1 cellular context compared by ENCODE assay signal in the genomic region with DNA sequence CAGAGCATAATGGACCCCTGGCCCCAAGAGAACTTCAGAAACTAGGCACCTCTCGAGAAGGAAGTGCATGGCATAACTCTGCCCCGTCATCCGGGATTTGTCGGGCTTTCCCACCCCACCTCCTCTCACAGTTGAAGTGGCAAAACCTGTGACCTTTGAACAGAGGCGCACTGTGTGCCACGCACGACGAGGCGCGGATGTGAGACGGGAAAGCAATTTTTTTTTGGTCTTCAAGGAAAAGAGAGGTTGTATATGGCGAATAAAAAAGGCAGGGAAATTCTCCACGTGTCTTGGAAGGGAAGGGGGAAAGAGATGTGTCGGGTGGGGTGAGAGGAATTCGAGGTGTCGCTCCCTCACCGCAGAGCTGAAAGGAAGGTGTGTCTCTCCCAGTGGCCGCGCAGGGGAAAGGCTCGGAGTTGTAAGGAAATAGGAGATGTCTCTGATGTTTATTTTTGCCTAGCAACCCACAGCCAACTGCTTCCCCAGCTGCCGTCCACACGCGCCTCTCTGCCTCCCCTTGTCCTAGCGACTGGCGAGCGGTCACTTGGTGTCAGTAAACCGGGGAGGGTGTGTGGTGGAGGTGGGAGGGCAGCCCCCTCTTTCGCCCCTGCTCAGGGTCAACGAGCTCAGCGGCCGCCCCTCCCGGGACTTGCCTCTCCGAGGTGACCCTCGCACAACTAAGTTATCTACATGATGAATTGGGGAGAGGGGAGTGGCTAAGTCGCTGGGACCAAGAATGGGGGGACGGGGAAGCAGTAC.
TF ChIP-seq lines count a peak whose summit lies in the region.

No MANE protein-coding gene starts in this region.

TF ChIP-seq in IMR-90, 13 proteins besides CTCF, POLR2A, EP300 and RAD21:
- TF ChIP-seq RCOR1 (IDR thresholded peaks at IDR 0.05; ENCODE audit: insufficient replicate concordance, low read length), result no peak
- TF ChIP-seq MAZ (IDR thresholded peaks at IDR 0.05; ENCODE audit: borderline replicate concordance, low read depth, low read length), result peak; percentile 14; the same call in 1 of the 2 replicates
- TF ChIP-seq CEBPB (IDR thresholded peaks at IDR 0.05; ENCODE audit: low read depth, low read length), result no peak
- TF ChIP-seq ELK1 (IDR thresholded peaks at IDR 0.05; ENCODE audit: borderline replicate concordance, low read depth, low read length), result no peak
- TF ChIP-seq NFE2L2 (IDR thresholded peaks at IDR 0.05; ENCODE audit: low read depth, low read length), result no peak
- no peak for TF ChIP-seq SMC3 (IDR thresholded peaks at IDR 0.05; ENCODE audit: low read depth, low read length)
- TF ChIP-seq FOS (IDR thresholded peaks at IDR 0.05; ENCODE audit: low read depth, low read length), result no peak
- no peak for TF ChIP-seq CHD1 (IDR thresholded peaks at IDR 0.05; ENCODE audit: low read depth, low read length)
- TF ChIP-seq MAFK (IDR thresholded peaks at IDR 0.05; ENCODE audit: low read depth, low read length), result no peak
- TF ChIP-seq MXI1 (IDR thresholded peaks at IDR 0.05; ENCODE audit: borderline replicate concordance, low read depth, low read length), result peak; percentile 97
- TF ChIP-seq BHLHE40 (IDR thresholded peaks at IDR 0.05; ENCODE audit: low read depth, low read length), result no peak
- TF ChIP-seq, protein P1, sequence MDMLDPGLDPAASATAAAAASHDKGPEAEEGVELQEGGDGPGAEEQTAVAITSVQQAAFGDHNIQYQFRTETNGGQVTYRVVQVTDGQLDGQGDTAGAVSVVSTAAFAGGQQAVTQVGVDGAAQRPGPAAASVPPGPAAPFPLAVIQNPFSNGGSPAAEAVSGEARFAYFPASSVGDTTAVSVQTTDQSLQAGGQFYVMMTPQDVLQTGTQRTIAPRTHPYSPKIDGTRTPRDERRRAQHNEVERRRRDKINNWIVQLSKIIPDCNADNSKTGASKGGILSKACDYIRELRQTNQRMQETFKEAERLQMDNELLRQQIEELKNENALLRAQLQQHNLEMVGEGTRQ (IDR thresholded peaks at IDR 0.05; ENCODE audit: low read depth, low read length), result no peak; the same call in 1 of the 2 replicates
- TF ChIP-seq RFX5 (IDR thresholded peaks at IDR 0.05; ENCODE audit: low read depth, low read length), result peak; percentile 69
